In genomic region chr10:35007858-35008301, GRCh38 we compare ENCODE assay signal across 1 cellular context.
TF ChIP-seq lines count a peak whose summit lies in the region.

No MANE protein-coding gene starts in this region.

TF ChIP-seq in GM23338, 12 proteins besides CTCF, POLR2A, EP300 and RAD21 (continued from another document):
- TF ChIP-seq, protein P1, sequence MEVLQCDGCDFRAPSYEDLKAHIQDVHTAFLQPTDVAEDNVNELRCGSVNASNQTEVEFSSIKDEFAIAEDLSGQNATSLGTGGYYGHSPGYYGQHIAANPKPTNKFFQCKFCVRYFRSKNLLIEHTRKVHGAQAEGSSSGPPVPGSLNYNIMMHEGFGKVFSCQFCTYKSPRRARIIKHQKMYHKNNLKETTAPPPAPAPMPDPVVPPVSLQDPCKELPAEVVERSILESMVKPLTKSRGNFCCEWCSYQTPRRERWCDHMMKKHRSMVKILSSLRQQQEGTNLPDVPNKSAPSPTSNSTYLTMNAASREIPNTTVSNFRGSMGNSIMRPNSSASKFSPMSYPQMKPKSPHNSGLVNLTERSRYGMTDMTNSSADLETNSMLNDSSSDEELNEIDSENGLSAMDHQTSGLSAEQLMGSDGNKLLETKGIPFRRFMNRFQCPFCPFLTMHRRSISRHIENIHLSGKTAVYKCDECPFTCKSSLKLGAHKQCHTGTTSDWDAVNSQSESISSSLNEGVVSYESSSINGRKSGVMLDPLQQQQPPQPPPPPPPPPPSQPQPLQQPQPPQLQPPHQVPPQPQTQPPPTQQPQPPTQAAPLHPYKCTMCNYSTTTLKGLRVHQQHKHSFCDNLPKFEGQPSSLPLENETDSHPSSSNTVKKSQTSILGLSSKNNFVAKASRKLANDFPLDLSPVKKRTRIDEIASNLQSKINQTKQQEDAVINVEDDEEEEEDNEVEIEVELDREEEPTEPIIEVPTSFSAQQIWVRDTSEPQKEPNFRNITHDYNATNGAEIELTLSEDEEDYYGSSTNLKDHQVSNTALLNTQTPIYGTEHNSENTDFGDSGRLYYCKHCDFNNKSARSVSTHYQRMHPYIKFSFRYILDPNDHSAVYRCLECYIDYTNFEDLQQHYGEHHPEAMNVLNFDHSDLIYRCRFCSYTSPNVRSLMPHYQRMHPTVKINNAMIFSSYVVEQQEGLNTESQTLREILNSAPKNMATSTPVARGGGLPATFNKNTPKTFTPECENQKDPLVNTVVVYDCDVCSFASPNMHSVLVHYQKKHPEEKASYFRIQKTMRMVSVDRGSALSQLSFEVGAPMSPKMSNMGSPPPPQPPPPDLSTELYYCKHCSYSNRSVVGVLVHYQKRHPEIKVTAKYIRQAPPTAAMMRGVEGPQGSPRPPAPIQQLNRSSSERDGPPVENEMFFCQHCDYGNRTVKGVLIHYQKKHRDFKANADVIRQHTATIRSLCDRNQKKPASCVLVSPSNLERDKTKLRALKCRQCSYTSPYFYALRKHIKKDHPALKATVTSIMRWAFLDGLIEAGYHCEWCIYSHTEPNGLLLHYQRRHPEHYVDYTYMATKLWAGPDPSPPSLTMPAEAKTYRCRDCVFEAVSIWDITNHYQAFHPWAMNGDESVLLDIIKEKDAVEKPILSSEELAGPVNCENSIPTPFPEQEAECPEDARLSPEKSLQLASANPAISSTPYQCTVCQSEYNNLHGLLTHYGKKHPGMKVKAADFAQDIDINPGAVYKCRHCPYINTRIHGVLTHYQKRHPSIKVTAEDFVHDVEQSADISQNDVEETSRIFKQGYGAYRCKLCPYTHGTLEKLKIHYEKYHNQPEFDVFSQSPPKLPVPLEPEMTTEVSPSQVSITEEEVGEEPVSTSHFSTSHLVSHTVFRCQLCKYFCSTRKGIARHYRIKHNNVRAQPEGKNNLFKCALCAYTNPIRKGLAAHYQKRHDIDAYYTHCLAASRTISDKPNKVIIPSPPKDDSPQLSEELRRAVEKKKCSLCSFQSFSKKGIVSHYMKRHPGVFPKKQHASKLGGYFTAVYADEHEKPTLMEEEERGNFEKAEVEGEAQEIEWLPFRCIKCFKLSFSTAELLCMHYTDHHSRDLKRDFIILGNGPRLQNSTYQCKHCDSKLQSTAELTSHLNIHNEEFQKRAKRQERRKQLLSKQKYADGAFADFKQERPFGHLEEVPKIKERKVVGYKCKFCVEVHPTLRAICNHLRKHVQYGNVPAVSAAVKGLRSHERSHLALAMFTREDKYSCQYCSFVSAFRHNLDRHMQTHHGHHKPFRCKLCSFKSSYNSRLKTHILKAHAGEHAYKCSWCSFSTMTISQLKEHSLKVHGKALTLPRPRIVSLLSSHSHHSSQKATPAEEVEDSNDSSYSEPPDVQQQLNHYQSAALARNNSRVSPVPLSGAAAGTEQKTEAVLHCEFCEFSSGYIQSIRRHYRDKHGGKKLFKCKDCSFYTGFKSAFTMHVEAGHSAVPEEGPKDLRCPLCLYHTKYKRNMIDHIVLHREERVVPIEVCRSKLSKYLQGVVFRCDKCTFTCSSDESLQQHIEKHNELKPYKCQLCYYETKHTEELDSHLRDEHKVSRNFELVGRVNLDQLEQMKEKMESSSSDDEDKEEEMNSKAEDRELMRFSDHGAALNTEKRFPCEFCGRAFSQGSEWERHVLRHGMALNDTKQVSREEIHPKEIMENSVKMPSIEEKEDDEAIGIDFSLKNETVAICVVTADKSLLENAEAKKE (CRISPR knock-in tag; IDR thresholded peaks at IDR 0.05) = no peak; the same call in 1 of the 2 replicates
- no peak for TF ChIP-seq CREB1 (CRISPR knock-in tag; IDR thresholded peaks at IDR 0.05; ENCODE audit: low read depth)
- no peak for TF ChIP-seq ZNF331 (CRISPR knock-in tag; IDR thresholded peaks at IDR 0.05; ENCODE audit: low read depth)
- TF ChIP-seq ZNF114 (CRISPR knock-in tag; IDR thresholded peaks at IDR 0.05) = no peak
- TF ChIP-seq NANOG (IDR thresholded peaks at IDR 0.05; ENCODE audit: borderline replicate concordance) = no peak
- no peak for TF ChIP-seq EZH2 (IDR thresholded peaks at IDR 0.05; ENCODE audit: low read depth, unreplicated experiment)
- no peak for TF ChIP-seq POLR2AphosphoS5 (IDR thresholded peaks at IDR 0.05; ENCODE audit: low read depth)
- TF ChIP-seq JUNB (IDR thresholded peaks at IDR 0.05; ENCODE audit: unreplicated experiment) = no peak
- TF ChIP-seq ETS1 (IDR thresholded peaks at IDR 0.05) = no peak
